In genomic region chr20:50136822-50137599, GRCh38 we compare ENCODE assay signal across 1 cellular context.
TF ChIP-seq lines count a peak whose summit lies in the region.

No MANE protein-coding gene starts in this region.

TF ChIP-seq in GM23338, 12 proteins besides CTCF, POLR2A, EP300 and RAD21:
- TF ChIP-seq ZNF462 (CRISPR knock-in tag; IDR thresholded peaks at IDR 0.05) (no peak), POLR2AphosphoS5 (IDR thresholded peaks at IDR 0.05; ENCODE audit: low read depth) (no peak), STAT1 (IDR thresholded peaks at IDR 0.05; ENCODE audit: unreplicated experiment) (no peak), ZNF331 (CRISPR knock-in tag; IDR thresholded peaks at IDR 0.05; ENCODE audit: low read depth) (no peak), EZH2phosphoT487 (IDR thresholded peaks at IDR 0.05; ENCODE audit: unreplicated experiment) (no peak)
